In genomic region chr2:239640210-239640609, GRCh38 we compare ENCODE assay signal across 22 cellular contexts.
"Had no signal": no experiment of that assay in that cellular context is flagged by ENCODE, and none has a peak within 500 bp of the region (broad histone marks: within the 10 kb centered on the region; RNA-seq: fewer than 3 reads in every experiment).

No MANE protein-coding gene starts in this region.

- H3K27ac ChIP-seq: SJSA1, SK-N-MC had no signal

- H3K27me3 ChIP-seq: MG63, SJSA1 had no signal

- H3K4me3 ChIP-seq: MG63, SJSA1, SK-N-MC had no signal

- H3K36me3 ChIP-seq: MG63, SJSA1 had no signal

- ATAC-seq: HepG2 had no signal

- H3K9me3 ChIP-seq: MG63, SJSA1 had no signal

- H3K4me1 ChIP-seq: SJSA1 had no signal

- DNase-seq: IMR-90, Karpas-422, KG1, MG63, NCI-H1092, NCI-H1105 treated with DMSO at 0.1 percent for 48 hours, NCI-H1417 treated with DMSO at 0.1 percent for 48 hours, NCI-H146, NCI-H1694 treated with DMSO at 0.1 percent for 48 hours, NCI-H1930, NCI-H2081, NCI-H2107, NCI-H2227 treated with DMSO at 0.1 percent for 48 hours, NCI-H510A, NCI-H524 treated with DMSO at 0.1 percent for 48 hours, NCI-H774, Right ventricle myocardium superior, RPMI8226, SIG-M5 had no signal
